ENCODE assay signal across 1 cellular context in the genomic region with DNA sequence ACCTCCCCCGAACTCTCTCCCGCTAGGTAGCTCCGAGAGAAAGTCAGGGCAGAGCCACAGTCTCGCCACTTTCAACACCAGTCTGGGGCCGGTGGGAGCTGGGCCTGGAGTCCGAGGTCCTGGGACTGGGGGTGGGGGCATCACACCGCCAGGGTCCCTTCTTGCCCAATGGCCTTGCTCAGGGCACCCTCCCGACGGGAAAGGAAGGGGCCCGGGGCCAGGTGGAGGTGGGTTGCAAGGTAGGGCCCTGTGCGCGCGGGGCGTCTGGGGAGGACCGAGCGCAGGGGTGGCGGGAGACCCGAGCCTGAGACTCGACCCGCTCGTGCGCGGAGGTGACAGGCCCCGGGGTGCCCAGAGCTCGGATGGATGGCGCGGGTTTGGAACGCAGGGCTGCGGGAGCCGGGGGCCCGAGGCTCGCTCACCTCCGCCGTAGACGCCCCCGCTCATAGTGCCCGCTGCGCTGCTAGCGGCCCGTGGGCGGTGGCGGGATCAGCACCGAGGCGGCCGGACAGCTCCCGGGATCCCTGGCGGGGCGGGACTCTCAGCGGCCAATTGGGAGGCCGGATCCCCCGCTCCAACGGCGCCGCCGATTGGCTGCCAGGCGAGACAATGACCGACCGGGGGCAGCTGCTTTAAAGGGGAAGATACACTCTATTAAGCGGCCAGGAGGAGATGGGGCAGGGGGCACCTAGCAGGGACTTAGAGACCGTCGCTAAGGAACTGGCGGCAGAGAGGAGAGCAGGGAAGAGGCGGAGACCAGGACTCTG.
TF ChIP-seq lines count a peak whose summit lies in the region.

A gene (minus strand): TSS at position 541 of the 767 bp plus-strand sequence. CDS start 94 bp downstream, at position 447.

TF ChIP-seq in A549, 52 proteins besides CTCF, POLR2A, EP300 and RAD21 (continued from another document):
- TF ChIP-seq, protein P1, sequence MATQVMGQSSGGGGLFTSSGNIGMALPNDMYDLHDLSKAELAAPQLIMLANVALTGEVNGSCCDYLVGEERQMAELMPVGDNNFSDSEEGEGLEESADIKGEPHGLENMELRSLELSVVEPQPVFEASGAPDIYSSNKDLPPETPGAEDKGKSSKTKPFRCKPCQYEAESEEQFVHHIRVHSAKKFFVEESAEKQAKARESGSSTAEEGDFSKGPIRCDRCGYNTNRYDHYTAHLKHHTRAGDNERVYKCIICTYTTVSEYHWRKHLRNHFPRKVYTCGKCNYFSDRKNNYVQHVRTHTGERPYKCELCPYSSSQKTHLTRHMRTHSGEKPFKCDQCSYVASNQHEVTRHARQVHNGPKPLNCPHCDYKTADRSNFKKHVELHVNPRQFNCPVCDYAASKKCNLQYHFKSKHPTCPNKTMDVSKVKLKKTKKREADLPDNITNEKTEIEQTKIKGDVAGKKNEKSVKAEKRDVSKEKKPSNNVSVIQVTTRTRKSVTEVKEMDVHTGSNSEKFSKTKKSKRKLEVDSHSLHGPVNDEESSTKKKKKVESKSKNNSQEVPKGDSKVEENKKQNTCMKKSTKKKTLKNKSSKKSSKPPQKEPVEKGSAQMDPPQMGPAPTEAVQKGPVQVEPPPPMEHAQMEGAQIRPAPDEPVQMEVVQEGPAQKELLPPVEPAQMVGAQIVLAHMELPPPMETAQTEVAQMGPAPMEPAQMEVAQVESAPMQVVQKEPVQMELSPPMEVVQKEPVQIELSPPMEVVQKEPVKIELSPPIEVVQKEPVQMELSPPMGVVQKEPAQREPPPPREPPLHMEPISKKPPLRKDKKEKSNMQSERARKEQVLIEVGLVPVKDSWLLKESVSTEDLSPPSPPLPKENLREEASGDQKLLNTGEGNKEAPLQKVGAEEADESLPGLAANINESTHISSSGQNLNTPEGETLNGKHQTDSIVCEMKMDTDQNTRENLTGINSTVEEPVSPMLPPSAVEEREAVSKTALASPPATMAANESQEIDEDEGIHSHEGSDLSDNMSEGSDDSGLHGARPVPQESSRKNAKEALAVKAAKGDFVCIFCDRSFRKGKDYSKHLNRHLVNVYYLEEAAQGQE (IDR thresholded peaks at IDR 0.05) = peak; percentile 95
- TF ChIP-seq, protein P2, sequence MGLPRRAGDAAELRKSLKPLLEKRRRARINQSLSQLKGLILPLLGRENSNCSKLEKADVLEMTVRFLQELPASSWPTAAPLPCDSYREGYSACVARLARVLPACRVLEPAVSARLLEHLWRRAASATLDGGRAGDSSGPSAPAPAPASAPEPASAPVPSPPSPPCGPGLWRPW (IDR thresholded peaks at IDR 0.05) = no peak
- TF ChIP-seq EHMT2 (IDR thresholded peaks at IDR 0.05; ENCODE audit: low read depth) = peak; percentile 67
